ENCODE assay signal across 18 cellular contexts in the genomic region with DNA sequence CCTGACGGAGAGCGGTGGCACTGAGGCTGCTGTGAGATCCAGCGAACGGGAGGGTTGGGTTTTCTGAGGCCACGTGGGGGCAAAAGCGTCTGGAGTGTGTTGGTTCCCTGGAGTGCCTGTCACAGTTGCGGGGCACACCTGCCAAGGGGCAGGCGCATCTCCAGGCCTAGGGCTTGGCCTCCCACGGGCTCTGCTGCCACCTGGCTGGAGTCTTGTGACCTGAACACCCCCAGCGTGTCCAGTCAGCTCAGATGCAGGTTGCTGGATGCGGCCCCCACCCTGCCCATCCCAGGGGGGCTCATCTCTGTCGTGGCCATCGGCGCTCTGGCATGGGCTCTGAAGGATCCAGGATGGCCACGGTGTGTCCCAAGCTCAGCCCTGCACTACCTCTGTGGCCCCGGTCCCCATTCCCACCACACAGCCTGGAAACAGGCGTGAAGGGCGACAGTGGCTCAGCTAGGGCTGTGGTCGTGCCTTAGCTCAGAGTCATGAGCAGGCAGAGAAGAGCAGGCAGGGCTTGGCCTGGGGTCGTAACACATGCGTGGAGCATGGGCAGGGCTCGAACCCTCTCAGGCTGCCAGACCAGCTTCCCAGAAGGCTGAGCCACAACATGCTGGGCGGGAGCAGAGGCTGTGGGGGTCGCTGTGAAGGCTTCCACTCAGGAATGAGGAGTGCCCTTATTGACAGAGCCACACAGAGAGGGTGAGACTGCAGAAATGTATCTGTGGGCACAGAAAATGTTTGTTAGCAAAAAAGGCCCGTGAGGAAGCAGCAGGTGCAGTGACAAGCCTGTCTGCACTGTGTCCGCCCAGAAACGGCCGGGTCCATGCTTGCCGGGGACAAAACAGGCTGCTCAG. TPM values are rescaled to one million over a fixed set of nuclear protein-coding genes. Genes with fewer than 3 reads are reported as not detected.
DNase-seq lines count a peak whose midpoint lies in the region; ATAC-seq and TF ChIP-seq lines count a peak whose summit lies in the region.
"Had no signal": no experiment of that assay in that cellular context is flagged by ENCODE, and none has a peak within 500 bp of the region (broad histone marks: within the 10 kb centered on the region; RNA-seq: fewer than 3 reads in every experiment).

No MANE protein-coding gene starts in this region.

- H3K36me3 Mint-ChIP-seq in nephron progenitor cell (ENCODE audit: low read depth): peaks cover 20% of the 10 kb centered on the region

- H3K9me3 Mint-ChIP-seq in nephron progenitor cell: no peaks in the 10 kb centered on the region
- H3K9me3 Mint-ChIP-seq: CD8-positive, alpha-beta T cell had no signal

- H3F3A ChIP-seq in SK-N-SH (replicated peaks; ENCODE audit: insufficient read depth): no peaks in the 10 kb centered on the region

- ATAC-seq in Right ventricle myocardium inferior (no peak), GM18873 (IDR thresholded peaks at IDR 0.05; ENCODE audit: low FRiP score, unreplicated experiment) (no peak)
- ATAC-seq: CD8-positive, alpha-beta T cell had no signal

- peaks cover 35% of the 10 kb centered on the region for H3K36me3 ChIP-seq in right atrium auricular region
- H3K36me3 ChIP-seq in BE2C: peaks cover 76% of the 10 kb centered on the region
- H3K36me3 ChIP-seq in SK-N-SH (replicated peaks in 1 of 2; ENCODE audit: control insufficient read depth in 1 of 2, insufficient read depth in 2 of 2, low read length in 1 of 2): peaks cover 16 to 58% of the 10 kb centered on the region in 2 experiments

- H3K4me1 ChIP-seq in right atrium auricular region: peaks cover 0 to 33% of the 10 kb centered on the region in 2 donors
- peaks cover 8% of the 10 kb centered on the region for H3K4me1 ChIP-seq in BE2C
- peaks cover 0 to 23% of the 10 kb centered on the region in 2 experiments; a peak in 1 of 4 replicates for H3K4me1 ChIP-seq in SK-N-SH (ENCODE audit: control insufficient read depth in 1 of 2, insufficient read depth in 2 of 2, low read depth in 1 of 2, low read length in 1 of 2)

- no peak overlapping the region for H3K9ac ChIP-seq in SK-N-SH

- no peak for TF ChIP-seq EP300 in SK-N-SH (IDR thresholded peaks at IDR 0.05; ENCODE audit: borderline replicate concordance in 1 of 2, low read depth in 1 of 2, low read length in 1 of 2)

- intact Hi-C loops in Right ventricle myocardium inferior (cut with DNase I): no loop called here

- peaks cover 22% of the 10 kb centered on the region; the same call in 1 of the 2 replicates for H3K79me2 ChIP-seq in SK-N-SH (ENCODE audit: insufficient read depth)

- H3K27ac ChIP-seq in right atrium auricular region (no peak overlapping the region), RWPE1 (peak overlapping the region; percentile 34), SK-N-SH (ENCODE audit: low read depth in 2 of 2, low read length in 1 of 2) (peak overlapping the region in 1 of 2 experiments; percentile 18; a peak in 1 of 4 replicates)
- H3K27ac ChIP-seq: BLaER1 treated with 17β-estradiol and CSF1 and Interleukin-3, amounts not matched to agents 10 nM and 100 nM; HL-60 had no signal

- no peaks in the 10 kb centered on the region for H3K27me3 Mint-ChIP-seq in nephron progenitor cell (ENCODE audit: low read depth, poor library complexity)

- no peak for TF ChIP-seq CTCF in right atrium auricular region (IDR thresholded peaks at IDR 0.05)
- TF ChIP-seq CTCF in BE2C (IDR thresholded peaks at IDR 0.05; ENCODE audit: low read depth, low read length): no peak
- no peak for TF ChIP-seq CTCF in RWPE1 (conservative IDR thresholded peaks at IDR 0.05; ENCODE audit: low read depth)
- TF ChIP-seq CTCF in SK-N-SH (IDR thresholded peaks at IDR 0.05): no peak
- no peak for TF ChIP-seq CTCF in nephron progenitor cell (IDR thresholded peaks at IDR 0.05)

- H3K4me3 Mint-ChIP-seq in nephron progenitor cell: no peak overlapping the region
- H3K4me3 Mint-ChIP-seq: CD8-positive, alpha-beta T cell had no signal

- H3K9me3 ChIP-seq in right atrium auricular region (no peaks in the 10 kb centered on the region), BE2C (no peaks in the 10 kb centered on the region), SK-N-SH (no peaks in the 10 kb centered on the region)
- H3K9me3 ChIP-seq: BLaER1 treated with 17β-estradiol and CSF1 and Interleukin-3, amounts not matched to agents 10 nM and 100 nM had no signal

- POLR2A ChIA-PET in RWPE1 (lab: Yijun Ruan, JAX; ENCODE audit: low non-redundant PET) (interaction anchor here (0.7 kb wide), 1 partner anchor 23 kb away, joined by 8 read pairs; no protein-coding TSS in a partner anchor), SK-N-SH (lab: Yijun Ruan, JAX) (no interaction called here)

- no peak overlapping the region for H3K4me3 ChIP-seq in right atrium auricular region
- no peak overlapping the region for H3K4me3 ChIP-seq in BE2C (ENCODE audit: low read depth, low read length)
- H3K4me3 ChIP-seq in SK-N-SH (ENCODE audit: low read depth in 2 of 2, low read length in 1 of 2): no peak overlapping the region
- H3K4me3 ChIP-seq: BLaER1 treated with 17β-estradiol and CSF1 and Interleukin-3, amounts not matched to agents 10 nM and 100 nM had no signal

- 88% methylated on average over 22 of the region's 29 CpGs for WGBS in SK-N-SH (ENCODE audit: low lambda C conversion rate)

- H4K20me1 ChIP-seq in SK-N-SH (ENCODE audit: insufficient read depth): peaks cover 15% of the 10 kb centered on the region

- no peak for TF ChIP-seq RAD21 in SK-N-SH (IDR thresholded peaks at IDR 0.05; ENCODE audit: low read length)

- H3K9me2 ChIP-seq in SK-N-SH: no peaks in the 10 kb centered on the region

- H3K4me1 Mint-ChIP-seq in nephron progenitor cell: peaks cover 4% of the 10 kb centered on the region

- H3K27me3 ChIP-seq in right atrium auricular region (no peaks in the 10 kb centered on the region), BE2C (no peaks in the 10 kb centered on the region), SK-N-SH (ENCODE audit: insufficient read depth) (no peaks in the 10 kb centered on the region)
- H3K27me3 ChIP-seq: BLaER1 treated with 17β-estradiol and CSF1 and Interleukin-3, amounts not matched to agents 10 nM and 100 nM had no signal

- CTCF ChIA-PET in RWPE1 (lab: Yijun Ruan, JAX): interaction anchor here (1.1 kb wide), 1 partner anchor 30 kb away, joined by 3 read pairs; no protein-coding TSS in a partner anchor
- CTCF ChIA-PET in SK-N-SH (lab: Yijun Ruan, JAX): interaction anchor here (0.6 to 5.8 kb wide), 13 partner anchors 9 to 111 kb away, joined by 3 to 35 read pairs (median 4); a partner anchor contains a TSS

- H3K4me2 ChIP-seq in SK-N-SH: no peak overlapping the region
- H3K4me2 ChIP-seq: BLaER1 treated with 17β-estradiol and CSF1 and Interleukin-3, amounts not matched to agents 10 nM and 100 nM had no signal

- H3K27ac Mint-ChIP-seq in nephron progenitor cell: no peak overlapping the region
- H3K27ac Mint-ChIP-seq: CD8-positive, alpha-beta T cell had no signal

- H2AFZ ChIP-seq in SK-N-SH (ENCODE audit: low read depth): no peak overlapping the region

- DNase-seq in Right ventricle myocardium inferior (ENCODE audit: missing footprints) (peak; percentile 65), right atrium auricular region (ENCODE audit: low spot score) (no peak), BE2C (peak; percentile 9), RWPE1 (ENCODE audit: low spot score) (no peak), myocyte (ENCODE audit: low read depth) (peak; percentile 94), SK-N-SH (no peak), nephron progenitor cell (no peak)
- DNase-seq: 8988T; Calu3; CD8-positive, alpha-beta T cell; DMS79 treated with DMSO at 0.1 percent for 48 hours; GF-D8; GOT3; H7 had no signal

RNA-seq across cellular contexts. Expression of a gene that starts 23.5 kb away (rescaled TPM):
- 1,081 TPM for total RNA-seq in Right ventricle myocardium inferior
- total RNA-seq in right atrium auricular region: 1,000 to 10,000 TPM in 1 of 2 donors, 100 to 1,000 TPM in 1; 831 to 1,272 TPM
- polyA plus RNA-seq in BE2C (2012; ENCODE audit: insufficient read depth, insufficient read length, low read depth): 2,068 TPM
- total RNA-seq in myocyte: 586 and 856 TPM in 2 replicates
- 418 TPM for polyA plus RNA-seq in myocyte (2012)
- polyA plus RNA-seq in SK-N-SH (2012; rRNA removed): 219 and 335 TPM in 2 replicates
- polyA plus RNA-seq in SK-N-SH (2012; cell fraction: cytosol; rRNA removed): 154 and 228 TPM in 2 replicates
- 326 and 608 TPM in 2 replicates for polyA plus RNA-seq in SK-N-SH (2012; cell fraction: nucleus; rRNA removed)

RNA-seq across cellular contexts. Expression of a gene that starts 31.5 kb away (rescaled TPM):
- 192 TPM for total RNA-seq in Right ventricle myocardium inferior
- total RNA-seq in right atrium auricular region: 10 to 100 TPM; 51.9 to 61.7 TPM
- 121 TPM for polyA plus RNA-seq in BE2C (2012; ENCODE audit: insufficient read depth, insufficient read length, low read depth)
- total RNA-seq in myocyte: 44.0 and 50.9 TPM in 2 replicates
- polyA plus RNA-seq in myocyte (2012): 64.6 TPM
- 74.8 and 96.3 TPM in 2 replicates for polyA plus RNA-seq in SK-N-SH (2012; rRNA removed)
- polyA plus RNA-seq in SK-N-SH (2012; cell fraction: cytosol; rRNA removed): 45.4 and 60.6 TPM in 2 replicates
- polyA plus RNA-seq in SK-N-SH (2012; cell fraction: nucleus; rRNA removed): 499 and 721 TPM in 2 replicates

RNA-seq across cellular contexts. Expression of a gene that starts 35.6 kb away (rescaled TPM):
- total RNA-seq in Right ventricle myocardium inferior (82.0 TPM), right atrium auricular region (10 to 100 TPM; 42.9 to 79.2 TPM), myocyte (0.99 and 2.6 TPM in 2 replicates)
- 451 TPM for polyA plus RNA-seq in BE2C (2012; ENCODE audit: insufficient read depth, insufficient read length, low read depth)
- 68.3 TPM for polyA plus RNA-seq in myocyte (2012)
- 0.68 and 0.72 TPM in 2 replicates for polyA plus RNA-seq in SK-N-SH (2012; rRNA removed)
- polyA plus RNA-seq in SK-N-SH (2012; cell fraction: cytosol; rRNA removed): 0.09 TPM in 1 of 2 replicates, not detected in the other
- 9.8 and 16.8 TPM in 2 replicates for polyA plus RNA-seq in SK-N-SH (2012; cell fraction: nucleus; rRNA removed)

RNA-seq across cellular contexts. Expression of a gene that starts 40.0 kb away (rescaled TPM):
- total RNA-seq in Right ventricle myocardium inferior (6.4 TPM), right atrium auricular region (1 to 10 TPM; 3.5 to 3.9 TPM), myocyte (9.3 and 14.4 TPM in 2 replicates)
- 40.9 TPM for polyA plus RNA-seq in BE2C (2012; ENCODE audit: insufficient read depth, insufficient read length, low read depth)
- 12.6 TPM for polyA plus RNA-seq in myocyte (2012)
- 10.9 and 13.4 TPM in 2 replicates for polyA plus RNA-seq in SK-N-SH (2012; rRNA removed)
- 4.4 and 7.2 TPM in 2 replicates for polyA plus RNA-seq in SK-N-SH (2012; cell fraction: cytosol; rRNA removed)
- 33.0 and 74.2 TPM in 2 replicates for polyA plus RNA-seq in SK-N-SH (2012; cell fraction: nucleus; rRNA removed)

RNA-seq across cellular contexts. Expression of a gene that starts 52.8 kb away (rescaled TPM):
- total RNA-seq in Right ventricle myocardium inferior: 2.4 TPM
- total RNA-seq in right atrium auricular region: under 1 TPM in 1 of 2 donors, not detected in 1; 0.16 TPM
- polyA plus RNA-seq in BE2C (2012; ENCODE audit: insufficient read depth, insufficient read length, low read depth): 2.7 TPM
- total RNA-seq in myocyte: 0.10 and 0.32 TPM in 2 replicates
- polyA plus RNA-seq in myocyte (2012): 0.26 TPM
- polyA plus RNA-seq in SK-N-SH (2012; rRNA removed): 0.26 and 0.29 TPM in 2 replicates
- polyA plus RNA-seq in SK-N-SH (2012; cell fraction: cytosol; rRNA removed): 0.04 and 0.35 TPM in 2 replicates
- polyA plus RNA-seq in SK-N-SH (2012; cell fraction: nucleus; rRNA removed): 2.6 TPM in 2 replicates
- total RNA-seq: HT1080 had no signal

Comparison
In these comparisons a context has a peak if more than half of its experiments do, and no peak if none do; other contexts are left out.
1. DNase-seq: peak in Right ventricle myocardium inferior (single experiment), BE2C (single experiment) and myocyte (single experiment); none in right atrium auricular region (single experiment), RWPE1 (single experiment), SK-N-SH (single experiment) and nephron progenitor cell (single experiment).
2. RNA of a gene that starts 35.6 kb away (total RNA-seq): 82.0 TPM in Right ventricle myocardium inferior (single experiment) and 42.9 to 79.2 TPM in right atrium auricular region; 0.99 to 2.6 TPM in myocyte; every median in the first group is over 10 times any median in the second.